ENCODE assay signal across 1 cellular context in the genomic region with DNA sequence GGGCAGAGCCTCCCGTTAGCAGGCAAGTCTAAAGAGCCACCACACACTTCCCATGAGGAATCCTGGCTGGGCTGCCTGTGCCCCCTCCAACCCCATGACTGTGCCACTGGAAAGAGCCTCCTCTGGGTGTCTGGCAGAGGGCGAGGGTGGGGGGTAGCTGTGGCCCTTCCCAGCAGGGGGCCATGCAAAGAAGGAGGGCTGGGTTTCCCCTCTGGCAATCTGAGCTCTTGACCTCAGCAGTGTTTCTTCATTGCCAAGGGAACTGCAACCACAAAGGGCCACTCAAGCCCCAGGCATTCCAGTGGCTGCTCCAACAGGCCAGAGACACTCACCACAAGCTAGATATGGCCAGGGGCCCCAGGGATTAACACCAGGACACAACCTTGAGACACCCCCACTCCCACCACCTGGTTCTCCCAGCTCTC.
TF ChIP-seq lines count a peak whose summit lies in the region.

No MANE protein-coding gene starts in this region.

TF ChIP-seq in GM12878, 131 proteins besides CTCF, POLR2A, EP300 and RAD21 (continues in another document):
- TF ChIP-seq HDGF (IDR thresholded peaks at IDR 0.05): no peak
- no peak for TF ChIP-seq GABPA (IDR thresholded peaks at IDR 0.05; ENCODE audit: low read depth)
- TF ChIP-seq NBN (IDR thresholded peaks at IDR 0.05): no peak
- TF ChIP-seq EGR1 (IDR thresholded peaks at IDR 0.05; ENCODE audit: borderline replicate concordance in 1 of 2, low read depth in 2 of 2, low read length in 2 of 2): no peak
- TF ChIP-seq BCL3 (IDR thresholded peaks at IDR 0.05; ENCODE audit: borderline replicate concordance, insufficient read depth, low read depth, low read length, poor library complexity, severe bottlenecking): no peak
- TF ChIP-seq, protein P1, sequence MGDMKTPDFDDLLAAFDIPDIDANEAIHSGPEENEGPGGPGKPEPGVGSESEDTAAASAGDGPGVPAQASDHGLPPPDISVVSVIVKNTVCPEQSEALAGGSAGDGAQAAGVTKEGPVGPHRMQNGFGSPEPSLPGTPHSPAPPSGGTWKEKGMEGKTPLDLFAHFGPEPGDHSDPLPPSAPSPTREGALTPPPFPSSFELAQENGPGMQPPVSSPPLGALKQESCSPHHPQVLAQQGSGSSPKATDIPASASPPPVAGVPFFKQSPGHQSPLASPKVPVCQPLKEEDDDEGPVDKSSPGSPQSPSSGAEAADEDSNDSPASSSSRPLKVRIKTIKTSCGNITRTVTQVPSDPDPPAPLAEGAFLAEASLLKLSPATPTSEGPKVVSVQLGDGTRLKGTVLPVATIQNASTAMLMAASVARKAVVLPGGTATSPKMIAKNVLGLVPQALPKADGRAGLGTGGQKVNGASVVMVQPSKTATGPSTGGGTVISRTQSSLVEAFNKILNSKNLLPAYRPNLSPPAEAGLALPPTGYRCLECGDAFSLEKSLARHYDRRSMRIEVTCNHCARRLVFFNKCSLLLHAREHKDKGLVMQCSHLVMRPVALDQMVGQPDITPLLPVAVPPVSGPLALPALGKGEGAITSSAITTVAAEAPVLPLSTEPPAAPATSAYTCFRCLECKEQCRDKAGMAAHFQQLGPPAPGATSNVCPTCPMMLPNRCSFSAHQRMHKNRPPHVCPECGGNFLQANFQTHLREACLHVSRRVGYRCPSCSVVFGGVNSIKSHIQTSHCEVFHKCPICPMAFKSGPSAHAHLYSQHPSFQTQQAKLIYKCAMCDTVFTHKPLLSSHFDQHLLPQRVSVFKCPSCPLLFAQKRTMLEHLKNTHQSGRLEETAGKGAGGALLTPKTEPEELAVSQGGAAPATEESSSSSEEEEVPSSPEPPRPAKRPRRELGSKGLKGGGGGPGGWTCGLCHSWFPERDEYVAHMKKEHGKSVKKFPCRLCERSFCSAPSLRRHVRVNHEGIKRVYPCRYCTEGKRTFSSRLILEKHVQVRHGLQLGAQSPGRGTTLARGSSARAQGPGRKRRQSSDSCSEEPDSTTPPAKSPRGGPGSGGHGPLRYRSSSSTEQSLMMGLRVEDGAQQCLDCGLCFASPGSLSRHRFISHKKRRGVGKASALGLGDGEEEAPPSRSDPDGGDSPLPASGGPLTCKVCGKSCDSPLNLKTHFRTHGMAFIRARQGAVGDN (IDR thresholded peaks at IDR 0.05): no peak
- TF ChIP-seq SP1 (IDR thresholded peaks at IDR 0.05; ENCODE audit: low read depth, low read length): no peak
- no peak for TF ChIP-seq ZNF384 (IDR thresholded peaks at IDR 0.05; ENCODE audit: borderline replicate concordance, low read depth, low read length)
- peak; percentile 45 to 53; a peak in 3 of 4 replicates for TF ChIP-seq IKZF2 (IDR thresholded peaks at IDR 0.05)
- 0 out of 2 replicates have a peak, but pooled peaks have one; percentile 18 for TF ChIP-seq RELB (IDR thresholded peaks at IDR 0.05; ENCODE audit: low read depth)
- no peak for TF ChIP-seq MEF2B (IDR thresholded peaks at IDR 0.05; ENCODE audit: partially characterized antibody, poor library complexity, severe bottlenecking)
- no peak for TF ChIP-seq TCF3 (IDR thresholded peaks at IDR 0.05; ENCODE audit: borderline replicate concordance, insufficient read depth, low read depth, low read length)
- TF ChIP-seq ELK1 (IDR thresholded peaks at IDR 0.05; ENCODE audit: low read depth, low read length): no peak
- no peak for TF ChIP-seq ZBTB40 (IDR thresholded peaks at IDR 0.05; ENCODE audit: borderline replicate concordance)
- no peak for TF ChIP-seq RCOR1 (conservative IDR thresholded peaks at IDR 0.05; ENCODE audit: low read depth, low read length)
- TF ChIP-seq CBX5 (IDR thresholded peaks at IDR 0.05; ENCODE audit: low read depth): no peak
- peak; percentile 63 for TF ChIP-seq IKZF1 (conservative IDR thresholded peaks at IDR 0.05)
- TF ChIP-seq PKNOX1 (IDR thresholded peaks at IDR 0.05): no peak
- no peak for TF ChIP-seq ZBTB11 (CRISPR knock-in tag; IDR thresholded peaks at IDR 0.05)
- TF ChIP-seq MTA2 (IDR thresholded peaks at IDR 0.05; ENCODE audit: low read depth): no peak
- TF ChIP-seq POU2F2 (IDR thresholded peaks at IDR 0.05; ENCODE audit: borderline replicate concordance, low read depth, low read length): peak; percentile 55; the same call in 1 of the 3 replicates
- TF ChIP-seq ZNF592 (IDR thresholded peaks at IDR 0.05): no peak
- TF ChIP-seq CHD1 (IDR thresholded peaks at IDR 0.05; ENCODE audit: low read depth, low read length): no peak
- no peak for TF ChIP-seq CHD2 (IDR thresholded peaks at IDR 0.05; ENCODE audit: borderline replicate concordance, low read depth, low read length)
- TF ChIP-seq PAX5 (IDR thresholded peaks at IDR 0.05; ENCODE audit: borderline replicate concordance, low read depth, low read length): peak; percentile 19; the same call in 1 of the 2 replicates
- TF ChIP-seq RUNX3 (IDR thresholded peaks at IDR 0.05; ENCODE audit: low read length): peak; percentile 73
- TF ChIP-seq EED (IDR thresholded peaks at IDR 0.05; ENCODE audit: low read depth): no peak
- TF ChIP-seq SIX5 (IDR thresholded peaks at IDR 0.05; ENCODE audit: low read depth, low read length, severe bottlenecking): no peak
- TF ChIP-seq, protein P2, sequence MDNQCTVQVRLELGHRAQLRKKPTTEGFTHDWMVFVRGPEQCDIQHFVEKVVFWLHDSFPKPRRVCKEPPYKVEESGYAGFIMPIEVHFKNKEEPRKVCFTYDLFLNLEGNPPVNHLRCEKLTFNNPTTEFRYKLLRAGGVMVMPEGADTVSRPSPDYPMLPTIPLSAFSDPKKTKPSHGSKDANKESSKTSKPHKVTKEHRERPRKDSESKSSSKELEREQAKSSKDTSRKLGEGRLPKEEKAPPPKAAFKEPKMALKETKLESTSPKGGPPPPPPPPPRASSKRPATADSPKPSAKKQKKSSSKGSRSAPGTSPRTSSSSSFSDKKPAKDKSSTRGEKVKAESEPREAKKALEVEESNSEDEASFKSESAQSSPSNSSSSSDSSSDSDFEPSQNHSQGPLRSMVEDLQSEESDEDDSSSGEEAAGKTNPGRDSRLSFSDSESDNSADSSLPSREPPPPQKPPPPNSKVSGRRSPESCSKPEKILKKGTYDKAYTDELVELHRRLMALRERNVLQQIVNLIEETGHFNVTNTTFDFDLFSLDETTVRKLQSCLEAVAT (IDR thresholded peaks at IDR 0.05): no peak
- TF ChIP-seq ZNF24 (IDR thresholded peaks at IDR 0.05): no peak
